9 cellular contexts compared by ENCODE assay signal in genomic region chr3:141796436-141797166, GRCh38. TPM values are rescaled to one million over a fixed set of nuclear protein-coding genes. Genes with fewer than 3 reads are reported as not detected.
A peak's percentile ranks its signal among the peaks of the same experiment; 100 is the strongest.
DNase-seq lines count a peak whose midpoint lies in the region; ATAC-seq, FAIRE-seq and TF ChIP-seq lines count a peak whose summit lies in the region.
"Had no signal": no experiment of that assay in that cellular context is flagged by ENCODE, and none has a peak within 500 bp of the region (broad histone marks: within the 10 kb centered on the region; RNA-seq: fewer than 3 reads in every experiment).

No MANE protein-coding gene starts in this region.

- H4K8ac ChIP-seq in neuronal stem cell (ENCODE audit: low read depth, low read length), result no peak overlapping the region

- no peak overlapping the region for H3K9ac ChIP-seq in neuronal stem cell (ENCODE audit: low read depth, low read length, poor library complexity)

- H3K27ac ChIP-seq in ectodermal cell (ENCODE audit: insufficient read depth, low read depth, low read length, poor library complexity, severe bottlenecking) (peak overlapping the region; percentile 79), neuronal stem cell (replicated peaks; ENCODE audit: low read length) (peak overlapping the region; percentile 73), temporal lobe (ENCODE audit: low read depth, low read length) (peak overlapping the region; percentile 66)

- WGBS in ectodermal cell, 2 experiments, result 76 to 80% methylated on average over 15 of the region's 15 CpGs
- WGBS in neuronal stem cell (ENCODE audit: extremely low coverage in 2 of 2, insufficient read length in 2 of 2, insufficient replicate concordance in 1 of 2), 2 donors, result no CpG with 5 or more reads among the region's 15 CpGs

- peak overlapping the region; percentile 98 for H2AFZ ChIP-seq in neuronal stem cell (ENCODE audit: low read length)

- H2BK120ac ChIP-seq in neuronal stem cell (ENCODE audit: low read depth, low read length), result no peak overlapping the region

- ATAC-seq in GM19328 (IDR thresholded peaks at IDR 0.05; ENCODE audit: unreplicated experiment) (peak; percentile 96), HG03439 (IDR thresholded peaks at IDR 0.05; ENCODE audit: unreplicated experiment) (peak; percentile 93)

- peaks cover 28% of the 10 kb centered on the region for H3K4me1 ChIP-seq in ectodermal cell (ENCODE audit: control insufficient read depth, insufficient read depth, low read length)
- peaks cover 11 to 25% of the 10 kb centered on the region in 2 donors for H3K4me1 ChIP-seq in neuronal stem cell (ENCODE audit: control insufficient read depth in 2 of 2, insufficient read depth in 1 of 2, low read depth in 1 of 2, low read length in 2 of 2)

- H3K14ac ChIP-seq in neuronal stem cell (ENCODE audit: low read length), result no peak overlapping the region

- no peak overlapping the region for H3K4ac ChIP-seq in neuronal stem cell (ENCODE audit: low read length)

- H2BK15ac ChIP-seq in neuronal stem cell (ENCODE audit: low read length), result peak overlapping the region; percentile 3

- H2BK5ac ChIP-seq in neuronal stem cell (ENCODE audit: low read length), result no peak overlapping the region

- DNase-seq in activated CD4-positive, alpha-beta T cell treated with anti-CD3 and anti-CD28 coated beads for 48 hours, result peak; percentile 86
- DNase-seq in neuronal stem cell (ENCODE audit: low spot score) (no peak), SHP77 treated with DMSO at 0.1 percent for 48 hours (lab: John Stamatoyannopoulos, UW) (no peak), H54 (ENCODE audit: insufficient read length, low spot score) (no peak)

- no peak overlapping the region for H2BK12ac ChIP-seq in neuronal stem cell (ENCODE audit: low read length)

- TF ChIP-seq POLR2A in H54 (IDR thresholded peaks at IDR 0.05; ENCODE audit: low read depth, low read length), result no peak

- peak overlapping the region; percentile 82 for H3K18ac ChIP-seq in neuronal stem cell (ENCODE audit: low read length)

- H3K27me3 ChIP-seq in ectodermal cell (ENCODE audit: control insufficient read depth, insufficient read depth, low read length, poor library complexity, severe bottlenecking) (peaks cover 5% of the 10 kb centered on the region), neuronal stem cell (ENCODE audit: control insufficient read depth in 3 of 3, insufficient read depth in 3 of 3, low read depth in 1 of 3, low read length in 3 of 3) (peaks cover 0 to 6% (median 0%) of the 10 kb centered on the region in 3 experiments)

- H4K91ac ChIP-seq in neuronal stem cell (ENCODE audit: low read depth, low read length, poor library complexity), result no peak overlapping the region

- FAIRE-seq in H54 (lab: Jason Lieb, UNC), result no peak
- FAIRE-seq: endometrium had no signal

- H3K79me1 ChIP-seq in neuronal stem cell (ENCODE audit: low read depth, low read length), result no peaks in the 10 kb centered on the region

- peak overlapping the region; percentile 41 for H3K4me2 ChIP-seq in neuronal stem cell (ENCODE audit: insufficient read depth, low read length, poor library complexity, severe bottlenecking)

- peak overlapping the region; percentile 31 for H3K4me3 ChIP-seq in ectodermal cell (ENCODE audit: insufficient read depth, low read depth, low read length)
- peak overlapping the region in 1 of 2 donors; percentile 39 for H3K4me3 ChIP-seq in neuronal stem cell (ENCODE audit: low read length in 2 of 2)

- no peaks in the 10 kb centered on the region for H3K9me3 ChIP-seq in ectodermal cell (ENCODE audit: control insufficient read depth, low read length)
- no peaks in the 10 kb centered on the region for H3K9me3 ChIP-seq in neuronal stem cell (replicated peaks in 1 of 2; ENCODE audit: control insufficient read depth in 2 of 2, insufficient read depth in 1 of 2, low read depth in 1 of 2, low read length in 2 of 2)

- H3K36me3 ChIP-seq in ectodermal cell (ENCODE audit: control insufficient read depth, insufficient read depth, low read length) (no peaks in the 10 kb centered on the region), neuronal stem cell (replicated peaks in 1 of 2; ENCODE audit: control insufficient read depth in 2 of 2, insufficient read depth in 2 of 2, low read length in 2 of 2) (no peaks in the 10 kb centered on the region)

- peak overlapping the region; percentile 5 for H2AK5ac ChIP-seq in neuronal stem cell (ENCODE audit: low read depth, low read length)

- H3K23ac ChIP-seq in neuronal stem cell (ENCODE audit: low read depth, low read length, poor library complexity), result peak overlapping the region; percentile 12

RNA-seq across cellular contexts. Expression of gene GRK7, which starts 33.4 kb away (rescaled TPM):
- not detected for polyA plus RNA-seq in ectodermal cell (2013, experiment 1 of 4)
- polyA plus RNA-seq in ectodermal cell (2013, experiment 2 of 4), result not detected
- polyA plus RNA-seq in ectodermal cell (2013, experiment 3 of 4), result not detected
- polyA plus RNA-seq in ectodermal cell (2013, experiment 4 of 4), result not detected
- polyA plus RNA-seq in neuronal stem cell (2013, experiment 1 of 2), result not detected
- not detected for polyA plus RNA-seq in neuronal stem cell (2013, experiment 2 of 2)
- total RNA-seq in temporal lobe, result 0.25 TPM

RNA-seq across cellular contexts. Expression of gene RNF7, which starts 58.5 kb away (rescaled TPM):
- 86.5 TPM for polyA plus RNA-seq in ectodermal cell (2013, experiment 1 of 4)
- polyA plus RNA-seq in ectodermal cell (2013, experiment 2 of 4), result 97.5 TPM
- 93.5 TPM for polyA plus RNA-seq in ectodermal cell (2013, experiment 3 of 4)
- 106 TPM for polyA plus RNA-seq in ectodermal cell (2013, experiment 4 of 4)
- 98.2 TPM for polyA plus RNA-seq in neuronal stem cell (2013, experiment 1 of 2)
- polyA plus RNA-seq in neuronal stem cell (2013, experiment 2 of 2), result 98.2 TPM
- total RNA-seq in temporal lobe, result 18.4 TPM
